Comparison of ENCODE assay signal across 18 cellular contexts in the genomic region with DNA sequence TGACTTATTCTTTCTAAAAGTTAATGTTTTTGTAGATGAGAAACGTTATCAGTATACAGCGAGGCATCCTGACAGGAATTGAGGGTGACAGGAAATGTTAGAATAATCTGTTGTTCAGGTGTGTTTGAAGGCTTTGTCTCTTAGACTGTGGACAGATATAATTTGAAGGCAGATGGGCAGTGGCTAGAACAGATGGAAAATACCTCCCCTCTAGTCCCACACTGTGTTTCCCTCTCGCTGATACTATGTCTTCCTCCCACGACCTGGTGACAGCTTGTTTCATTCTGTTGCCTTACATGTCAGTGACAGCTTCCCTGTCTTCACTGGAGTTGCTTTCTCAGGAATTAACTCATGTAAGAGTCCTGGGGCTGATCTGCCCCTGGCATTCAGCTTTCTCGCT.
"Had no signal": no experiment of that assay in that cellular context is flagged by ENCODE, and none has a peak within 500 bp of the region (broad histone marks: within the 10 kb centered on the region; RNA-seq: fewer than 3 reads in every experiment).

No MANE protein-coding gene starts in this region.

- H3K4me3 ChIP-seq: cardiac muscle cell, thoracic aorta had no signal

- H3K27me3 ChIP-seq: cardiac muscle cell had no signal

- H3K27ac ChIP-seq: cardiac muscle cell, thoracic aorta had no signal

- ATAC-seq: activated CD8-positive, alpha-beta T cell treated with anti-CD3 and anti-CD28 coated beads for 36 hours; activated T-helper 17 cell treated with anti-CD3 and anti-CD28 coated beads, Interleukin-2, amount 50 U/mL, for 72 hours had no signal

- DNase-seq: activated CD4-positive, alpha-beta T cell treated with anti-CD3 and anti-CD28 coated beads, Interleukin-2, amount 10 ng/mL, durations not matched to agents 24 days and 14 days; activated CD8-positive, alpha-beta T cell treated with anti-CD3 and anti-CD28 coated beads for 36 hours; activated naive CD4-positive, alpha-beta T cell treated with Interleukin-2 at 50 U/mL for 16 hours; activated naive CD8-positive, alpha-beta T cell treated with anti-CD3 and anti-CD28 coated beads, Interleukin-2, amount 10 ng/mL, durations not matched to agents 7 days and 5 days; activated T-cell treated with anti-CD3 and anti-CD28 coated beads, Interleukin-2, amount 50 U/mL, for 1 hour; kidney; left ventricle myocardium superior; nephron progenitor cell; occipital lobe; stimulated activated CD4-positive, alpha-beta T cell treated with anti-CD3 and anti-CD28 coated beads, Interleukin-2, amount 100 ng/mL, for 48 hours; SW 1271; T-helper 2 cell had no signal

- H3K9me3 ChIP-seq: thoracic aorta had no signal

- FAIRE-seq: colon, endometrium, frontal cortex, kidney had no signal

- H3K36me3 ChIP-seq: cardiac muscle cell, thoracic aorta had no signal
